ENCODE assay signal across 14 cellular contexts in genomic region chr2:20317198-20317597, GRCh38.
"Had no signal": no experiment of that assay in that cellular context is flagged by ENCODE, and none has a peak within 500 bp of the region (broad histone marks: within the 10 kb centered on the region; RNA-seq: fewer than 3 reads in every experiment).

No MANE protein-coding gene starts in this region.

- H3K9me3 Mint-ChIP-seq: mesothelial cell of epicardium; stimulated activated memory B cell treated with anti-CD40 and anti-IgM and Interleukin-4, amounts not matched to agents 10 μg/mL and 1 μg/mL and 100 μg/mL, for 72 hours had no signal

- H3K36me3 ChIP-seq: prostate gland had no signal

- H3K4me3 ChIP-seq: gastroesophageal sphincter, prostate gland, right lobe of liver, transverse colon had no signal

- H3K27ac Mint-ChIP-seq: mesothelial cell of epicardium; stimulated activated memory B cell treated with anti-CD40 and anti-IgM and Interleukin-4, amounts not matched to agents 10 μg/mL and 1 μg/mL and 100 μg/mL, for 72 hours had no signal

- H3K27me3 Mint-ChIP-seq: stimulated activated memory B cell treated with anti-CD40 and anti-IgM and Interleukin-4, amounts not matched to agents 10 μg/mL and 1 μg/mL and 100 μg/mL, for 72 hours had no signal

- H3K27me3 ChIP-seq: gastroesophageal sphincter, right lobe of liver, transverse colon had no signal

- ATAC-seq: gastroesophageal sphincter; right lobe of liver; stimulated activated memory B cell treated with anti-CD40 and anti-IgM and Interleukin-4, amounts not matched to agents 10 μg/mL and 1 μg/mL and 100 μg/mL, for 72 hours had no signal

- H3K4me3 Mint-ChIP-seq: mesothelial cell of epicardium; stimulated activated memory B cell treated with anti-CD40 and anti-IgM and Interleukin-4, amounts not matched to agents 10 μg/mL and 1 μg/mL and 100 μg/mL, for 72 hours had no signal

- H3K4me1 ChIP-seq: right lobe of liver had no signal

- DNase-seq: activated effector memory CD4-positive, alpha-beta T cell treated with Interleukin-2 at 50 U/mL for 16 hours; caudate nucleus; cortex of kidney; effector CD8-positive, alpha-beta T cell; hippocampal formation; kidney glomerular epithelial cell; nucleus accumbens; right lobe of liver; transverse colon had no signal

- H3K9me3 ChIP-seq: gastroesophageal sphincter, prostate gland, right lobe of liver, transverse colon had no signal

- H3K27ac ChIP-seq: epithelial cell of prostate, gastroesophageal sphincter, prostate gland, right lobe of liver, transverse colon had no signal
